26 cellular contexts compared by ENCODE assay signal in genomic region chr6:149551920-149552319, GRCh38.
"Had no signal": no experiment of that assay in that cellular context is flagged by ENCODE, and none has a peak within 500 bp of the region (broad histone marks: within the 10 kb centered on the region; RNA-seq: fewer than 3 reads in every experiment).

No MANE protein-coding gene starts in this region.

- FAIRE-seq: bronchial epithelial cell, TTC549 had no signal

- H3K4me3 ChIP-seq: adrenal gland, PC-9 had no signal

- ATAC-seq: activated CD4-positive, alpha-beta T cell treated with anti-CD3 and anti-CD28 coated beads for 36 hours; activated T-helper 17 cell treated with anti-CD3 and anti-CD28 coated beads, Interleukin-2, amount 50 U/mL, for 72 hours; T-cell had no signal

- H3K27ac ChIP-seq: adrenal gland, PC-9 had no signal

- H3K9me3 ChIP-seq: adrenal gland had no signal

- H3K4me1 Mint-ChIP-seq: activated T-helper 17 cell treated with anti-CD3 and anti-CD28 coated beads, Interleukin-2, amount 50 U/mL, for 72 hours had no signal

- H3K27me3 ChIP-seq: adrenal gland had no signal

- H3K27ac Mint-ChIP-seq: activated CD4-positive, alpha-beta memory T cell treated with anti-CD3 and anti-CD28 coated beads, Interleukin-2, amount 10 ng/mL, durations not matched to agents 7 days and 5 days; activated CD4-positive, alpha-beta T cell treated with anti-CD3 and anti-CD28 coated beads for 36 hours; activated naive CD4-positive, alpha-beta T cell treated with anti-CD3 and anti-CD28 coated beads for 36 hours; activated naive CD8-positive, alpha-beta T cell treated with anti-CD3 and anti-CD28 coated beads, Interleukin-2, amount 10 ng/mL, durations not matched to agents 7 days and 5 days; activated T-helper 17 cell treated with anti-CD3 and anti-CD28 coated beads, Interleukin-2, amount 50 U/mL, for 72 hours; T-cell had no signal

- H3K4me1 ChIP-seq: adrenal gland had no signal

- DNase-seq: activated CD4-positive, alpha-beta memory T cell treated with anti-CD3 and anti-CD28 coated beads, Interleukin-2, amount 10 ng/mL, durations not matched to agents 7 days and 5 days; activated CD4-positive, alpha-beta T cell treated with anti-CD3 and anti-CD28 coated beads for 36 hours; activated CD4-positive, alpha-beta T cell treated with anti-CD3 and anti-CD28 coated beads, Interleukin-2, amount 50 U/mL, for 1 hour; activated gamma-delta T cell; activated naive CD4-positive, alpha-beta T cell treated with anti-CD3 and anti-CD28 coated beads for 36 hours; activated naive CD8-positive, alpha-beta T cell treated with anti-CD3 and anti-CD28 coated beads, Interleukin-2, amount 10 ng/mL, durations not matched to agents 7 days and 5 days; activated T-cell treated with anti-CD3 and anti-CD28 coated beads for 4 hours; activated T-cell treated with anti-CD3 and anti-CD28 coated beads, Interleukin-2, amount 50 U/mL, for 48 hours; adrenal gland; aorta; cerebellar nuclear complex; MM.1S; NCI-H1105 treated with DMSO at 0.1 percent for 48 hours; NCI-H1436 treated with DMSO at 0.1 percent for 48 hours; NCI-H187; NCI-H2081; NCI-H446; NCI-H524; PC-9; SHP77 treated with DMSO at 0.1 percent for 48 hours; T-cell; T-helper 2 cell; T1000 had no signal

- H3K4me3 Mint-ChIP-seq: activated CD4-positive, alpha-beta memory T cell treated with anti-CD3 and anti-CD28 coated beads, Interleukin-2, amount 10 ng/mL, durations not matched to agents 7 days and 5 days; activated CD4-positive, alpha-beta T cell treated with anti-CD3 and anti-CD28 coated beads for 36 hours; activated naive CD4-positive, alpha-beta T cell treated with anti-CD3 and anti-CD28 coated beads for 36 hours; activated naive CD8-positive, alpha-beta T cell treated with anti-CD3 and anti-CD28 coated beads, Interleukin-2, amount 10 ng/mL, durations not matched to agents 7 days and 5 days; activated T-helper 17 cell treated with anti-CD3 and anti-CD28 coated beads, Interleukin-2, amount 50 U/mL, for 72 hours; T-cell had no signal

- H3K4me2 ChIP-seq: PC-9 had no signal

- H3K36me3 ChIP-seq: adrenal gland had no signal

- H3K36me3 Mint-ChIP-seq: activated naive CD8-positive, alpha-beta T cell treated with anti-CD3 and anti-CD28 coated beads, Interleukin-2, amount 10 ng/mL, durations not matched to agents 7 days and 5 days; T-cell had no signal

- H3K9me3 Mint-ChIP-seq: activated CD4-positive, alpha-beta memory T cell treated with anti-CD3 and anti-CD28 coated beads, Interleukin-2, amount 10 ng/mL, durations not matched to agents 7 days and 5 days; activated naive CD4-positive, alpha-beta T cell treated with anti-CD3 and anti-CD28 coated beads for 36 hours; activated naive CD8-positive, alpha-beta T cell treated with anti-CD3 and anti-CD28 coated beads, Interleukin-2, amount 10 ng/mL, durations not matched to agents 7 days and 5 days; activated T-helper 17 cell treated with anti-CD3 and anti-CD28 coated beads, Interleukin-2, amount 50 U/mL, for 72 hours; T-cell had no signal

- H2AFZ ChIP-seq: PC-9 had no signal
